In the genomic region with DNA sequence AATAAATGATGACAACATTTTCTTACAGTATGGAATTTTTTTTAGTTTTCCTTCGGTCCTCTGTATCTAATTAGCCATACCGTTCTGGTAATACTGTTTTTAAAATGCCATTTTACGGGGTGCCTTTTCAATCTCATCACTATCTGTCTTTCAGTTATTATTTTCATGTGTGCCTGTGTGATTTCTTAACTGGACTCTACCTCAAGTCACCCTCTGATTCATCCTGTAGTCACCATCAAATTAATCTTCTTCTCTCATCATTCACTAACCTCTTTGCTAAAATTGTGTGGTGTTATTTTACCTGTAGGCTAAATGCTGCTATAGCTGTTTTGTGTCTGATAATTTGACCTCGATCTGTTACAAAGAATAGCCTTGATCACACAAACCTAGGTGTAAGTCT, we compare ENCODE assay signal across 11 cellular contexts. TPM values are rescaled to one million over a fixed set of nuclear protein-coding genes. Genes with fewer than 3 reads are reported as not detected.
DNase-seq lines count a peak whose midpoint lies in the region; ATAC-seq, FAIRE-seq and TF ChIP-seq lines count a peak whose summit lies in the region.
"Had no signal": no experiment of that assay in that cellular context is flagged by ENCODE, and none has a peak within 500 bp of the region (broad histone marks: within the 10 kb centered on the region; RNA-seq: fewer than 3 reads in every experiment).

No MANE protein-coding gene starts in this region.

- POLR2A ChIA-PET in CD4-positive, alpha-beta memory T cell (lab: Charles Lee; ENCODE audit: partially characterized antibody): interaction anchor here (2.3 kb wide), 1 partner anchor 212 kb away, joined by 9 read pairs; no protein-coding TSS in a partner anchor
- POLR2A ChIA-PET in naive thymus-derived CD4-positive, alpha-beta T cell (lab: Charles Lee): interaction anchor here (0.7 to 2.1 kb wide), 2 partner anchors 238 to 413 kb away, joined by 3 to 8 read pairs; no protein-coding TSS in a partner anchor
- POLR2A ChIA-PET in HepG2 (lab: Yijun Ruan, JAX): no interaction called here

- H3K9me3 ChIP-seq in CD4-positive, alpha-beta memory T cell (ENCODE audit: control insufficient read depth in 1 of 2, low read length in 2 of 2): no peaks in the 10 kb centered on the region
- no peaks in the 10 kb centered on the region for H3K9me3 ChIP-seq in naive thymus-derived CD4-positive, alpha-beta T cell (ENCODE audit: control insufficient read depth in 2 of 3, low read length in 3 of 3)
- H3K9me3 ChIP-seq in HepG2 (ENCODE audit: low read length) (no peaks in the 10 kb centered on the region), esophagus muscularis mucosa (no peaks in the 10 kb centered on the region)
- H3K9me3 ChIP-seq: right atrium auricular region had no signal

- H3K27me3 ChIP-seq in CD4-positive, alpha-beta memory T cell (ENCODE audit: insufficient read depth, low read length): no peaks in the 10 kb centered on the region
- no peaks in the 10 kb centered on the region for H3K27me3 ChIP-seq in naive thymus-derived CD4-positive, alpha-beta T cell (ENCODE audit: control insufficient read depth in 2 of 2, insufficient read depth in 2 of 2, low read length in 2 of 2)
- H3K27me3 ChIP-seq in HepG2 (ENCODE audit: control insufficient read depth in 1 of 2, insufficient read depth in 2 of 2, low read length in 2 of 2) (no peaks in the 10 kb centered on the region), esophagus muscularis mucosa (no peaks in the 10 kb centered on the region)
- H3K27me3 ChIP-seq: right atrium auricular region had no signal

- CTCF ChIA-PET in CD4-positive, alpha-beta memory T cell (lab: Charles Lee; ENCODE audit: partially characterized antibody): interaction anchor here (0.6 to 7.5 kb wide), 20 partner anchors 9 to 415 kb away, joined by 3 to 146 read pairs (median 10); partner anchors contain the start of gene CCT2
- CTCF ChIA-PET in naive thymus-derived CD4-positive, alpha-beta T cell (lab: Charles Lee): interaction anchor here (0.7 to 5.7 kb wide), 12 partner anchors 9 to 413 kb away, joined by 3 to 76 read pairs (median 3); no protein-coding TSS in a partner anchor
- CTCF ChIA-PET in HepG2 (lab: Yijun Ruan, JAX; ENCODE audit: low intra/inter-chr PET ratio, low total read pairs): interaction anchor here (2.1 to 2.7 kb wide), 2 partner anchors 181 to 212 kb away, joined by 17 to 27 read pairs; no protein-coding TSS in a partner anchor

- no peak for TF ChIP-seq POLR2A in HepG2 (IDR thresholded peaks at IDR 0.05; ENCODE audit: insufficient read depth in 1 of 2, low read depth in 2 of 2, low read length in 2 of 2)
- no peak for TF ChIP-seq POLR2A in esophagus muscularis mucosa (IDR thresholded peaks at IDR 0.05; ENCODE audit: low read depth)

- peaks cover 24 to 47% of the 10 kb centered on the region in 2 donors for H3K36me3 Mint-ChIP-seq in CD4-positive, alpha-beta memory T cell
- peaks cover 10 to 27% (median 13%) of the 10 kb centered on the region in 5 donors for H3K36me3 Mint-ChIP-seq in naive thymus-derived CD4-positive, alpha-beta T cell

- no peak for TF ChIP-seq EP300 in HepG2 (IDR thresholded peaks at IDR 0.05; ENCODE audit: low read depth in 2 of 2, low read length in 2 of 2)
- no peak for TF ChIP-seq EP300 in HepG2 (CRISPR knock-in tag; IDR thresholded peaks at IDR 0.05; ENCODE audit: borderline replicate concordance)
- TF ChIP-seq EP300 in esophagus muscularis mucosa (IDR thresholded peaks at IDR 0.05): no peak

- H3K4me1 Mint-ChIP-seq in CD4-positive, alpha-beta memory T cell: peaks cover 0 to 4% (median 2%) of the 10 kb centered on the region in 4 donors
- peaks cover 0 to 16% (median 0%) of the 10 kb centered on the region in 7 donors for H3K4me1 Mint-ChIP-seq in naive thymus-derived CD4-positive, alpha-beta T cell

- H3K79me2 ChIP-seq in HepG2 (ENCODE audit: insufficient read depth, low read length): no peaks in the 10 kb centered on the region

- no peak overlapping the region for H3K4me3 Mint-ChIP-seq in CD4-positive, alpha-beta memory T cell
- H3K4me3 Mint-ChIP-seq in naive thymus-derived CD4-positive, alpha-beta T cell: no peak overlapping the region

- in situ Hi-C loops in astrocyte of the spinal cord (cut with HindIII; ENCODE audit: low sequenced_read_pairs): no loop called here
- in situ Hi-C loops in HepG2 (cut with HindIII; ENCODE audit: extremely low pct_ligation_motif_present, low pct_unique_long_range_greater_than_20kb): no loop called here

- no peak for DNase-seq in CD4-positive, alpha-beta memory T cell
- DNase-seq in HPDE6-E6E7 (ENCODE audit: extremely low spot score) (peak; percentile 31), astrocyte of the spinal cord (ENCODE audit: low read depth, low spot score) (peak; percentile 17), HepG2 (ENCODE audit: low spot score) (no peak), esophagus muscularis mucosa (ENCODE audit: extremely low spot score) (no peak)
- no peak for DNase-seq in naive thymus-derived CD4-positive, alpha-beta T cell
- DNase-seq: activated CD8-positive, alpha-beta memory T cell treated with anti-CD3 and anti-CD28 coated beads, Interleukin-2, amount 50 U/mL, for 4 hours; NCI-H446 treated with DMSO at 0.1 percent for 48 hours had no signal

- TF ChIP-seq CTCF in astrocyte of the spinal cord (IDR thresholded peaks at IDR 0.05; ENCODE audit: low read depth, low read length) (no peak), HepG2 (CRISPR knock-in tag; IDR thresholded peaks at IDR 0.05) (no peak), esophagus muscularis mucosa (IDR thresholded peaks at IDR 0.05) (no peak)

- ATAC-seq in naive thymus-derived CD4-positive, alpha-beta T cell: no peak
- ATAC-seq in HepG2 (no peak), GM18907 (IDR thresholded peaks at IDR 0.05; ENCODE audit: unreplicated experiment) (no peak), GM19467 (IDR thresholded peaks at IDR 0.05; ENCODE audit: unreplicated experiment) (no peak)

- H3K27ac Mint-ChIP-seq in CD4-positive, alpha-beta memory T cell: peak overlapping the region in 3 of 7 donors; percentile 3 to 39 (median 28)
- peak overlapping the region in 6 of 9 donors; percentile 0 to 74 (median 18) for H3K27ac Mint-ChIP-seq in naive thymus-derived CD4-positive, alpha-beta T cell

- no peak overlapping the region for H3K4me2 ChIP-seq in HepG2 (ENCODE audit: low read depth, low read length)

- no TSS peak for BruUV-seq in HepG2 (replicated peaks; lab: Mats Ljungman, UMichigan)

- TF ChIP-seq RAD21 in HepG2 (CRISPR knock-in tag; IDR thresholded peaks at IDR 0.05): no peak

- H3K27me3 Mint-ChIP-seq in CD4-positive, alpha-beta memory T cell: no peaks in the 10 kb centered on the region
- H3K27me3 Mint-ChIP-seq in naive thymus-derived CD4-positive, alpha-beta T cell: no peaks in the 10 kb centered on the region

- H4K20me1 ChIP-seq in HepG2 (ENCODE audit: insufficient read depth, low read length): no peaks in the 10 kb centered on the region

- intact Hi-C loops in CD4-positive, alpha-beta memory T cell (cut with micrococcal nuclease): no loop called here
- intact Hi-C loops in naive thymus-derived CD4-positive, alpha-beta T cell (cut with micrococcal nuclease): loop anchor here in 1 of 2 donors (10.0 kb wide), 1 partner anchor 734 kb away; no protein-coding TSS in a partner anchor
- intact Hi-C loops in HepG2 (cut with micrococcal nuclease; ENCODE audit: unreplicated experiment) (no loop called here), esophagus muscularis mucosa (cut with DNase I) (loop anchor here (5.0 kb wide), 1 partner anchor 152 kb away; no protein-coding TSS in a partner anchor)

- no peak overlapping the region for H3K4me3 ChIP-seq in CD4-positive, alpha-beta memory T cell (ENCODE audit: low read length in 2 of 2)
- H3K4me3 ChIP-seq in astrocyte of the spinal cord (ENCODE audit: low read depth, low read length): no peak overlapping the region
- no peak overlapping the region for H3K4me3 ChIP-seq in naive thymus-derived CD4-positive, alpha-beta T cell (ENCODE audit: low read length)
- H3K4me3 ChIP-seq in HepG2 (replicated peaks in 1 of 3; ENCODE audit: insufficient read depth in 1 of 3, low read depth in 2 of 3, low read length in 3 of 3): no peak overlapping the region
- no peak overlapping the region for H3K4me3 ChIP-seq in esophagus muscularis mucosa
- H3K4me3 ChIP-seq: right atrium auricular region had no signal

- WGBS in HepG2 (ENCODE audit: low lambda C conversion rate): 86% methylated on average over 4 of the region's 4 CpGs
- 73% methylated on average over 4 of the region's 4 CpGs for WGBS in esophagus muscularis mucosa

- H3K27ac ChIP-seq in CD4-positive, alpha-beta memory T cell (ENCODE audit: low read depth, low read length): peak overlapping the region; percentile 39
- H3K27ac ChIP-seq in naive thymus-derived CD4-positive, alpha-beta T cell (ENCODE audit: low read depth, low read length): peak overlapping the region; percentile 56
- H3K27ac ChIP-seq in HepG2 (ENCODE audit: extremely low read length, insufficient read depth, low read length) (no peak overlapping the region), esophagus muscularis mucosa (replicated peaks in 1 of 4) (no peak overlapping the region)
- H3K27ac ChIP-seq: right atrium auricular region had no signal

- H3K9ac ChIP-seq in HepG2 (ENCODE audit: insufficient read depth, low read depth, low read length): no peak overlapping the region

- FAIRE-seq in HepG2 (lab: Jason Lieb, UNC): no peak

- no peaks in the 10 kb centered on the region for H3K4me1 ChIP-seq in CD4-positive, alpha-beta memory T cell (ENCODE audit: insufficient read depth, low read length)
- no peaks in the 10 kb centered on the region for H3K4me1 ChIP-seq in naive thymus-derived CD4-positive, alpha-beta T cell (ENCODE audit: control insufficient read depth in 2 of 2, insufficient read depth in 2 of 2, low read length in 2 of 2)
- H3K4me1 ChIP-seq in HepG2 (ENCODE audit: insufficient read depth, low read length) (no peaks in the 10 kb centered on the region), esophagus muscularis mucosa (peaks cover 0 to 5% (median 0%) of the 10 kb centered on the region in 4 donors)
- H3K4me1 ChIP-seq: right atrium auricular region had no signal

- H3K36me3 ChIP-seq in CD4-positive, alpha-beta memory T cell (ENCODE audit: insufficient read depth, low read length): peaks cover 18% of the 10 kb centered on the region
- peaks cover 0 to 22% (median 0%) of the 10 kb centered on the region in 3 experiments for H3K36me3 ChIP-seq in naive thymus-derived CD4-positive, alpha-beta T cell (ENCODE audit: control insufficient read depth in 2 of 3, insufficient read depth in 3 of 3, low read length in 3 of 3)
- H3K36me3 ChIP-seq in HepG2 (replicated peaks in 1 of 2; ENCODE audit: control insufficient read depth in 1 of 2, insufficient read depth in 2 of 2, low read length in 2 of 2) (peaks cover 11 to 49% of the 10 kb centered on the region in 2 experiments), esophagus muscularis mucosa (peaks cover 19 to 49% (median 32%) of the 10 kb centered on the region in 4 donors)

- peaks cover 0 to 2% (median 0%) of the 10 kb centered on the region in 8 donors for H3K9me3 Mint-ChIP-seq in CD4-positive, alpha-beta memory T cell
- H3K9me3 Mint-ChIP-seq in naive thymus-derived CD4-positive, alpha-beta T cell: no peaks in the 10 kb centered on the region

- no peak overlapping the region for H2AFZ ChIP-seq in HepG2 (ENCODE audit: low read length)

RNA-seq across cellular contexts. Expression of gene CCT2, which starts 16.0 kb away (rescaled TPM):
- total RNA-seq in CD4-positive, alpha-beta memory T cell: 100 to 1,000 TPM in 1 of 2 experiments, 10 to 100 TPM in 1; 92.6 to 104 TPM
- 100 to 1,000 TPM; 139 to 146 TPM for polyA plus RNA-seq in CD4-positive, alpha-beta memory T cell
- 100 to 1,000 TPM; 106 to 200 (median 157) TPM for total RNA-seq in naive thymus-derived CD4-positive, alpha-beta T cell
- polyA plus RNA-seq in naive thymus-derived CD4-positive, alpha-beta T cell: 100 to 1,000 TPM; 140 to 156 TPM
- total RNA-seq in HepG2 (2016; rRNA removed; fragmentation: Illumina TruSeq; extraction: Trizol) (388 and 601 TPM in 2 replicates), esophagus muscularis mucosa (100 to 1,000 TPM in 3 of 4 donors, 10 to 100 TPM in 1; 86.4 to 137 (median 122) TPM)
- total RNA-seq in HepG2 (2016; cell fraction: cytosol; rRNA removed; fragmentation: Illumina TruSeq; extraction: Trizol; ENCODE audit: low read depth): 74.2 and 102 TPM in 2 replicates
- 405 and 620 TPM in 2 replicates for total RNA-seq in HepG2 (2016; cell fraction: insoluble cytoplasmic fraction; rRNA removed; fragmentation: Illumina TruSeq; extraction: Trizol)
- 96.6 and 113 TPM in 2 replicates for total RNA-seq in HepG2 (2016; cell fraction: membrane; rRNA removed; fragmentation: Illumina TruSeq; extraction: Trizol)
- 229 and 234 TPM in 2 replicates for total RNA-seq in HepG2 (2016; cell fraction: nucleus; rRNA removed; fragmentation: Illumina TruSeq; extraction: Trizol)
- 153 and 209 TPM in 2 replicates for polyA plus RNA-seq in HepG2 (2011; rRNA removed)
- polyA plus RNA-seq in HepG2 (2011; cell fraction: cytosol; rRNA removed): 129 and 135 TPM in 2 replicates
- 91.8 and 103 TPM in 2 replicates for polyA plus RNA-seq in HepG2 (2011; cell fraction: nucleus; rRNA removed)
- 133 and 169 TPM in 2 replicates for polyA plus RNA-seq in HepG2 (2012)
- 21.6 and 28.6 TPM in 2 replicates for polyA plus RNA-seq in HepG2 (2016; cell fraction: cytosol; fragmentation: Illumina TruSeq; extraction: Trizol; ENCODE audit: low read depth)
- 377 and 387 TPM in 2 replicates for polyA plus RNA-seq in HepG2 (2016; cell fraction: insoluble cytoplasmic fraction; fragmentation: Illumina TruSeq; extraction: Trizol; ENCODE audit: low read depth)
- polyA plus RNA-seq in HepG2 (2016; cell fraction: membrane; fragmentation: Illumina TruSeq; extraction: Trizol; ENCODE audit: low read depth): 44.7 and 54.2 TPM in 2 replicates
- 250 and 258 TPM in 2 replicates for polyA plus RNA-seq in HepG2 (2016; cell fraction: nucleus; fragmentation: Illumina TruSeq; extraction: Trizol; ENCODE audit: insufficient read depth, low read depth)
- 131 and 249 TPM in 2 replicates for polyA minus RNA-seq in HepG2 (2011; rRNA and poly(A)+ RNA removed; ENCODE audit: low replicate concordance)
- polyA minus RNA-seq in HepG2 (2011; cell fraction: cytosol; rRNA and poly(A)+ RNA removed): 120 and 121 TPM in 2 replicates
- polyA minus RNA-seq in HepG2 (2011; cell fraction: nucleus; rRNA and poly(A)+ RNA removed): 263 and 310 TPM in 2 replicates

RNA-seq across cellular contexts. Expression of gene LRRC10, which starts 41.5 kb away (rescaled TPM):
- not detected for total RNA-seq in CD4-positive, alpha-beta memory T cell
- polyA plus RNA-seq in CD4-positive, alpha-beta memory T cell: not detected
- total RNA-seq in naive thymus-derived CD4-positive, alpha-beta T cell: not detected
- not detected for polyA plus RNA-seq in naive thymus-derived CD4-positive, alpha-beta T cell
- total RNA-seq in HepG2 (2016; rRNA removed; fragmentation: Illumina TruSeq; extraction: Trizol): not detected in 2 replicates
- not detected in 2 replicates for total RNA-seq in HepG2 (2016; cell fraction: cytosol; rRNA removed; fragmentation: Illumina TruSeq; extraction: Trizol; ENCODE audit: low read depth)
- total RNA-seq in HepG2 (2016; cell fraction: insoluble cytoplasmic fraction; rRNA removed; fragmentation: Illumina TruSeq; extraction: Trizol): not detected in 2 replicates
- total RNA-seq in HepG2 (2016; cell fraction: membrane; rRNA removed; fragmentation: Illumina TruSeq; extraction: Trizol): not detected in 2 replicates
- not detected in 2 replicates for total RNA-seq in HepG2 (2016; cell fraction: nucleus; rRNA removed; fragmentation: Illumina TruSeq; extraction: Trizol)
- polyA plus RNA-seq in HepG2 (2011; rRNA removed): not detected in 2 replicates
- not detected in 2 replicates for polyA plus RNA-seq in HepG2 (2011; cell fraction: cytosol; rRNA removed)
- not detected in 2 replicates for polyA plus RNA-seq in HepG2 (2011; cell fraction: nucleus; rRNA removed)
- not detected in 2 replicates for polyA plus RNA-seq in HepG2 (2012)
- polyA plus RNA-seq in HepG2 (2016; cell fraction: cytosol; fragmentation: Illumina TruSeq; extraction: Trizol; ENCODE audit: low read depth): not detected in 2 replicates
- polyA plus RNA-seq in HepG2 (2016; cell fraction: insoluble cytoplasmic fraction; fragmentation: Illumina TruSeq; extraction: Trizol; ENCODE audit: low read depth): not detected in 2 replicates
- polyA plus RNA-seq in HepG2 (2016; cell fraction: membrane; fragmentation: Illumina TruSeq; extraction: Trizol; ENCODE audit: low read depth): not detected in 2 replicates
- polyA plus RNA-seq in HepG2 (2016; cell fraction: nucleus; fragmentation: Illumina TruSeq; extraction: Trizol; ENCODE audit: insufficient read depth, low read depth): not detected in 2 replicates
- not detected in 2 replicates for polyA minus RNA-seq in HepG2 (2011; rRNA and poly(A)+ RNA removed; ENCODE audit: low replicate concordance)
- polyA minus RNA-seq in HepG2 (2011; cell fraction: cytosol; rRNA and poly(A)+ RNA removed): not detected in 2 replicates
- polyA minus RNA-seq in HepG2 (2011; cell fraction: nucleus; rRNA and poly(A)+ RNA removed): not detected in 2 replicates
- total RNA-seq in esophagus muscularis mucosa: not detected

Comparison
In these comparisons a context has a peak if more than half of its experiments do, and no peak if none do; other contexts are left out.
1. DNase-seq: peak in HPDE6-E6E7 (single experiment) and astrocyte of the spinal cord (single experiment); none in CD4-positive, alpha-beta memory T cell (0 of 5), naive thymus-derived CD4-positive, alpha-beta T cell (0 of 9), HepG2 (single experiment) and esophagus muscularis mucosa (single experiment).
2. H3K27ac ChIP-seq: peak in CD4-positive, alpha-beta memory T cell (single experiment) and naive thymus-derived CD4-positive, alpha-beta T cell (single experiment); none in HepG2 (single experiment) and esophagus muscularis mucosa (0 of 4).